ENCODE assay signal across 8 cellular contexts in the genomic region with DNA sequence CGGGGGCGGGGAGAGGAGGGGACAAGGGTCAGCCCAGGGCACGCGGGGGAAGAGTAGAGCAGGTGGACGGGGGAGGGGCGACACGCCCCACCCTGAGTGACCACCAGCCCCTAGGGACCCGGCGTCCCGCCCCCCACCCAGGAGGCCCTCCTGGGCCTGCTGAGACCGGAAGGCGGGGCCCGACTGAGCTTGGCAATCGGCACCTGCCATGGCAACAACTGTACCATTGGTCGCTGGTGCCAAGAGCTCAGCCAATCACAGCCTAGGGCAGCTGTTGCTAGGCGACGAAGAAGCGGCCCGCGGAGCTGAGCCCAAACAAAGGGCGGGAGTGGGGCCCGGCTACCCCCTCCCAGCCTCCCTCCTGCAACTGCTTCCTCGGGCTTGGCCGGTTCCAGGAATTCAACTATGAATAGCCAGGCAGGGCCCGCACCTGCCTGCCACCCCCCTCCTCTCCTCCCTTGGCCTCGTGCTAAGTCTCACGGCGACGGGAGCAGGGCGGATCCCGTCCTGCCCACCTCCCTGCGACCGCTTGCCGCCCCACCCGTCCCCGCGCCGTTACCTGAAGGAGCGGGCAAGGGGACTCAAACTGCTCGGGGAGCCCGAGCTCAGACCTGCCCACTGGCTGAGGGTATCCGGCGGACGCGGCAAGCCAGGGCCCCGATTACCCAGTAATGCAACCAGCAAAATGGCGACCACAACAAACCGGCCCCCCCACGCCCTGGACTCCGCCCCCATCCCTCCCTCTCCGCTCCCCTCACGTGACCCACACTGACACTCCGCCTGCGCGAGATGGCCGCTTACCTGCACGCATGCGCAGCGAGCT. TPM values are rescaled to one million over a fixed set of nuclear protein-coding genes. Genes with fewer than 3 reads are reported as not detected.
A peak's percentile ranks its signal among the peaks of the same experiment; 100 is the strongest.
DNase-seq lines count a peak whose midpoint lies in the region; ATAC-seq, FAIRE-seq and TF ChIP-seq lines count a peak whose summit lies in the region.

Gene DYRK1B (minus strand): TSS at position 699 of the 823 bp plus-strand sequence. CDS start 2,295 bp downstream, outside the sequence.

- POLR2A ChIA-PET in A549 (lab: Yijun Ruan, JAX) = interaction anchor here (0.5 to 1.7 kb wide), 33 partner anchors 9 to 1901 kb away, joined by 3 to 97 read pairs (median 4); partner anchors contain the start of genes C19orf47, FBL, PLD3 and PSMC4

- no peak for TF ChIP-seq CTCF in A549 (IDR thresholded peaks at IDR 0.05)

- peak; percentile 100 for DNase-seq in A549 (ENCODE audit: low read depth in 1 of 2, low spot score in 1 of 2)
- DNase-seq in NCI-H226 = peak; percentile 94
- DNase-seq in activated CD4-positive, alpha-beta T cell treated with anti-CD3 and anti-CD28 coated beads, Interleukin-2, amount 50 U/mL, for 4 hours = peak; percentile 96 to 97
- peak; percentile 99 for DNase-seq in dermis blood vessel endothelial cell
- DNase-seq in left kidney (ENCODE audit: low read depth, low spot score) = peak; percentile 99
- peak; percentile 90 to 96 for DNase-seq in stimulated activated CD4-positive, alpha-beta T cell treated with anti-CD3 and anti-CD28 coated beads, Interleukin-1b, Interleukin-23, amount 100 ng/mL, for 4 hours (ENCODE audit: low read depth in 2 of 2)

- H3K4me3 ChIP-seq in A549 = peak within 1 kb of the TSS; percentile 73

- WGBS in A549 (ENCODE audit: missing lambda C conversion rate) = 2% methylated on average over 53 of the region's 59 CpGs

- peak within 1 kb of the TSS; percentile 81 to 87 for H3K27ac ChIP-seq in A549

- no peak; a peak in 1 of 5 replicates for TF ChIP-seq EP300 in A549 (IDR thresholded peaks at IDR 0.05)

- ATAC-seq in A549 (peak; percentile 90 to 95), GM18861 (IDR thresholded peaks at IDR 0.05; ENCODE audit: unreplicated experiment) (peak; percentile 69), HG03095 (IDR thresholded peaks at IDR 0.05; ENCODE audit: unreplicated experiment) (peak; percentile 80)

- peak; percentile 40 for TF ChIP-seq POLR2A in A549 (IDR thresholded peaks at IDR 0.05; ENCODE audit: low read length)

- peaks cover 17% of the 10 kb centered on the region for H3K4me1 ChIP-seq in A549

- H3K4me2 ChIP-seq in A549 = peak within 1 kb of the TSS; percentile 88

- H3K9me3 ChIP-seq in A549 = no peaks in the 10 kb centered on the region

- CTCF ChIA-PET in A549 (lab: Yijun Ruan, JAX) = interaction anchor here (0.9 to 2.1 kb wide), 7 partner anchors 11 to 137 kb away, joined by 3 to 42 read pairs (median 7); partner anchors contain the start of genes FBL and PSMC4

- peak; percentile 100 for FAIRE-seq in A549 (lab: Jason Lieb, UNC)

- TF ChIP-seq RAD21 in A549 (conservative IDR thresholded peaks at IDR 0.05 in 1 of 2, IDR thresholded peaks at IDR 0.05 in 1 of 2) = no peak

TF ChIP-seq in A549, 52 proteins besides CTCF, POLR2A, EP300 and RAD21 (continues in another document):
- TF ChIP-seq NFE2L2 (conservative IDR thresholded peaks at IDR 0.05; ENCODE audit: low read length) (no peak), ZFP36 (IDR thresholded peaks at IDR 0.05; ENCODE audit: borderline replicate concordance, partially characterized antibody) (no peak), ZNF302 (CRISPR knock-in tag; IDR thresholded peaks at IDR 0.05) (no peak), CBX2 (IDR thresholded peaks at IDR 0.05; ENCODE audit: borderline replicate concordance, low read depth) (no peak), PHF8 (IDR thresholded peaks at IDR 0.05; ENCODE audit: borderline replicate concordance, low read depth) (peak; percentile 95), MAZ (IDR thresholded peaks at IDR 0.05; ENCODE audit: borderline replicate concordance, low read depth, low read length) (peak; percentile 84), PBX3 (IDR thresholded peaks at IDR 0.05) (peak; percentile 92), EHMT2 (IDR thresholded peaks at IDR 0.05; ENCODE audit: low read depth) (no peak), CHD2 (IDR thresholded peaks at IDR 0.05; ENCODE audit: low read length, partially characterized antibody) (no peak), TP53 (CRISPR knock-in tag; IDR thresholded peaks at IDR 0.05) (peak; percentile 97), POLR2AphosphoS2 (conservative IDR thresholded peaks at IDR 0.05; ENCODE audit: low read length) (0 out of 2 replicates have a peak, but pooled peaks have one; percentile 86), HOXB13 (CRISPR knock-in tag; IDR thresholded peaks at IDR 0.05; ENCODE audit: low read depth) (no peak), FOSL2 (IDR thresholded peaks at IDR 0.05) (no peak), FOSL2 (CRISPR knock-in tag; IDR thresholded peaks at IDR 0.05) (peak; percentile 40), HDAC2 (IDR thresholded peaks at IDR 0.05) (0 out of 2 replicates have a peak, but pooled peaks have one; percentile 65), RARB (CRISPR knock-in tag; IDR thresholded peaks at IDR 0.05) (peak; percentile 92; the same call in 1 of the 2 replicates), ATOH8 (CRISPR knock-in tag; IDR thresholded peaks at IDR 0.05; ENCODE audit: low read depth) (peak; percentile 86), HOXB5 (CRISPR knock-in tag; IDR thresholded peaks at IDR 0.05) (peak; percentile 90), HOXA7 (CRISPR knock-in tag; IDR thresholded peaks at IDR 0.05) (peak; percentile 96), KDM1A (IDR thresholded peaks at IDR 0.05; ENCODE audit: low read depth) (no peak), EHF (CRISPR knock-in tag; IDR thresholded peaks at IDR 0.05) (peak; percentile 72; the same call in 1 of the 2 replicates), KDM5A (IDR thresholded peaks at IDR 0.05) (peak; percentile 88), FOSB (CRISPR knock-in tag; IDR thresholded peaks at IDR 0.05) (peak; percentile 96), ESRRA (IDR thresholded peaks at IDR 0.05; ENCODE audit: borderline replicate concordance, low read length) (0 out of 2 replicates have a peak, but pooled peaks have one; percentile 4), TFCP2L1 (CRISPR knock-in tag; IDR thresholded peaks at IDR 0.05) (peak; percentile 98)
- TF ChIP-seq, protein P1, sequence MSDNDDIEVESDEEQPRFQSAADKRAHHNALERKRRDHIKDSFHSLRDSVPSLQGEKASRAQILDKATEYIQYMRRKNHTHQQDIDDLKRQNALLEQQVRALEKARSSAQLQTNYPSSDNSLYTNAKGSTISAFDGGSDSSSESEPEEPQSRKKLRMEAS (IDR thresholded peaks at IDR 0.05) = peak; percentile 90
- TF ChIP-seq, protein P2, sequence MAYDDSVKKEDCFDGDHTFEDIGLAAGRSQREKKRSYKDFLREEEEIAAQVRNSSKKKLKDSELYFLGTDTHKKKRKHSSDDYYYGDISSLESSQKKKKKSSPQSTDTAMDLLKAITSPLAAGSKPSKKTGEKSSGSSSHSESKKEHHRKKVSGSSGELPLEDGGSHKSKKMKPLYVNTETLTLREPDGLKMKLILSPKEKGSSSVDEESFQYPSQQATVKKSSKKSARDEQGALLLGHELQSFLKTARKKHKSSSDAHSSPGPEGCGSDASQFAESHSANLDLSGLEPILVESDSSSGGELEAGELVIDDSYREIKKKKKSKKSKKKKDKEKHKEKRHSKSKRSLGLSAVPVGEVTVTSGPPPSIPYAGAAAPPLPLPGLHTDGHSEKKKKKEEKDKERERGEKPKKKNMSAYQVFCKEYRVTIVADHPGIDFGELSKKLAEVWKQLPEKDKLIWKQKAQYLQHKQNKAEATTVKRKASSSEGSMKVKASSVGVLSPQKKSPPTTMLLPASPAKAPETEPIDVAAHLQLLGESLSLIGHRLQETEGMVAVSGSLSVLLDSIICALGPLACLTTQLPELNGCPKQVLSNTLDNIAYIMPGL (CRISPR knock-in tag; IDR thresholded peaks at IDR 0.05; ENCODE audit: borderline replicate concordance) = peak; percentile 77; the same call in 1 of the 2 replicates
- TF ChIP-seq, protein P3, sequence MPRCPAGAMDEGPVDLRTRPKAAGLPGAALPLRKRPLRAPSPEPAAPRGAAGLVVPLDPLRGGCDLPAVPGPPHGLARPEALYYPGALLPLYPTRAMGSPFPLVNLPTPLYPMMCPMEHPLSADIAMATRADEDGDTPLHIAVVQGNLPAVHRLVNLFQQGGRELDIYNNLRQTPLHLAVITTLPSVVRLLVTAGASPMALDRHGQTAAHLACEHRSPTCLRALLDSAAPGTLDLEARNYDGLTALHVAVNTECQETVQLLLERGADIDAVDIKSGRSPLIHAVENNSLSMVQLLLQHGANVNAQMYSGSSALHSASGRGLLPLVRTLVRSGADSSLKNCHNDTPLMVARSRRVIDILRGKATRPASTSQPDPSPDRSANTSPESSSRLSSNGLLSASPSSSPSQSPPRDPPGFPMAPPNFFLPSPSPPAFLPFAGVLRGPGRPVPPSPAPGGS (IDR thresholded peaks at IDR 0.05) = peak; percentile 68; the same call in 2 of the 3 replicates

RNA-seq across cellular contexts. Expression of gene DYRK1B, which starts in this region (rescaled TPM):
- polyA plus RNA-seq in A549 (2011; rRNA removed) = 13.8 and 17.3 TPM in 2 replicates
- 10.5 and 14.7 TPM in 2 replicates for polyA plus RNA-seq in A549 (2012; cell fraction: cytosol; rRNA removed)
- polyA plus RNA-seq in A549 (2012; cell fraction: nucleus; rRNA removed) = 43.9 and 45.3 TPM in 2 replicates
- 12.9 to 21.2 TPM (median 18.6 TPM) in 3 replicates for polyA plus RNA-seq in A549 (2017; fragmentation: RNase III; extraction: RNeasy Plus Mini Kit Qiagen cat#74134 plus additional on column Dnase treatment)
- polyA minus RNA-seq in A549 (2011; rRNA and poly(A)+ RNA removed) = 37.2 and 47.0 TPM in 2 replicates
- 21.4 and 37.2 TPM in 2 replicates for total RNA-seq in dermis blood vessel endothelial cell

Comparison
In these comparisons a context has a peak if more than half of its experiments do, and no peak if none do; other contexts are left out.
1. Peak in every context shown above with its lines: DNase-seq, ATAC-seq, H3K4me3 ChIP-seq and H3K27ac ChIP-seq.